8 cellular contexts compared by ENCODE assay signal in the genomic region with DNA sequence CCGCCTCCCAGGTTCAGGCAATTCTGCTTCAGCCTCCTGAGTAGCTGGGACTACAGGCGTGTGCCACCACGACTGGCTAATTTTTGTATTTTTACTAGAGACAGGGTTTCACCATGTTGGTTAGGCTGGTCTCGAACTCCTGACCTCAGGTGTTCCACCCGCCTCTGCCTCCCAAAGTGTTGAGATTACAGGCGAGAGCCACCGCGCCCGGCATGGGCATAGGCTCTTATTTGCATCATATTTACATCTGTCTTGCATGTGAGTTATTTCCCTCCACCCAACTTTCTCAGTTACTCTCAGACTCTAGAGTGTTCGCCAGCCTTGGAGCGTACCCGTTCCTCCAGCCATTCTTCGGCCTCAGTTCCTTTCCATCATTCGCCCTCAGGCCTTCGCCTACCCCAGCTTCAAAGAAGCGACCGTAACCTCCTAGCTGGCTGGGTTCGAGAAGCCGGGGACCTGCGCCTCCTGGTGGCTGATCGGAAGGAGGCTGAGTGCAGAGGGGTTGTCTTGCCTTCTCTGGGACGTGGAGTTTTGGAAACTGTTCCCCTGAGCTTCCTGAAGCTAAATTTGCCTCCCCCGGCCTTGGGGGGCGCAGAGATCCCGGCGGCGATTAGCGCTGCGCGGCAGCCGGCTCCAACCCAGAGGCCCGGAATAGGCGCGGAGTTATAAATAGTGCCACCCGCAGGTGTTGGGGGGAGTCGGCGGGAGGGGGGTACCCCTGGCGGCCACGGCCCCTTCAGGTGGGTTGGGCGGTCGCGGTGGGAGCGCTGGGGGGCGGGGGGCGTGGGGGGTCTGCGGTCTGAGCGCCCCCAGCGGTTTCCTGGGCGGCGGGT. TPM values are rescaled to one million over a fixed set of nuclear protein-coding genes. Genes with fewer than 3 reads are reported as not detected.
DNase-seq lines count a peak whose midpoint lies in the region; ATAC-seq and TF ChIP-seq lines count a peak whose summit lies in the region.

No MANE protein-coding gene starts in this region.

- no peak overlapping the region for H3K27ac ChIP-seq in DND-41 (ENCODE audit: low read length)

- H3K9ac ChIP-seq in DND-41 (ENCODE audit: low read depth, low read length): no peak overlapping the region

- POLR2A ChIA-PET in T-cell (lab: Charles Lee): no interaction called here

- H3K4me3 Mint-ChIP-seq in T-cell: peak overlapping the region; percentile 68 to 89 (median 86)

- no peaks in the 10 kb centered on the region for H3K79me2 ChIP-seq in DND-41 (ENCODE audit: insufficient read depth, low read length)

- H3K27me3 ChIP-seq in DND-41 (ENCODE audit: insufficient read depth, low read length, poor library complexity): peaks cover 55% of the 10 kb centered on the region

- H3K4me3 ChIP-seq in DND-41 (ENCODE audit: low read depth in 1 of 2, low read length in 2 of 2) (0 out of 4 replicates have a peak overlapping the region, but pooled peaks of 1 of the 2 experiments have one; percentile 15), skeletal muscle cell (ENCODE audit: low read depth, low read length) (peak overlapping the region; percentile 66)

- H3K27me3 Mint-ChIP-seq in T-cell: no peaks in the 10 kb centered on the region

- ATAC-seq in DND-41 (ENCODE audit: insufficient read depth, low read depth) (peak; percentile 84), T-cell (replicated peaks in 1 of 4) (peak in 1 of 4 experiments; percentile 3), GM19035 (IDR thresholded peaks at IDR 0.05; ENCODE audit: unreplicated experiment) (no peak)

- H3K36me3 Mint-ChIP-seq in T-cell: no peaks in the 10 kb centered on the region

- TF ChIP-seq CTCF in DND-41 (IDR thresholded peaks at IDR 0.05; ENCODE audit: borderline replicate concordance, extremely low read depth, low read length, poor library complexity, severe bottlenecking) (peak; percentile 96), LNCAP (IDR thresholded peaks at IDR 0.05) (peak; percentile 69)

- H2AFZ ChIP-seq in DND-41 (ENCODE audit: low read depth, low read length): no peak overlapping the region

- H3K4me1 Mint-ChIP-seq in T-cell: peaks cover 27 to 34% (median 33%) of the 10 kb centered on the region in 3 donors

- H3K36me3 ChIP-seq in DND-41 (ENCODE audit: insufficient read depth, low read length): no peaks in the 10 kb centered on the region

- peaks cover 67% of the 10 kb centered on the region for H4K20me1 ChIP-seq in DND-41 (ENCODE audit: insufficient read depth, low read length)

- DNase-seq in DND-41: peak; percentile 92
- peak in 26 of 34 experiments; percentile 32 to 68 (median 54) for DNase-seq in T-cell
- peak in 47 of 58 donors; percentile 5 to 77 (median 37) for DNase-seq in anterior cingulate cortex (lab: John Stamatoyannopoulos, UW)
- DNase-seq in hippocampal formation (lab: John Stamatoyannopoulos, UW): peak; percentile 28 to 55
- no peak for DNase-seq in skeletal muscle cell (ENCODE audit: low read depth)
- DNase-seq in HPDE6-E6E7 (ENCODE audit: extremely low spot score): no peak

- peaks cover 37% of the 10 kb centered on the region for H3K4me1 ChIP-seq in DND-41 (ENCODE audit: insufficient read depth, low read length)

- H3K9me3 ChIP-seq in DND-41 (ENCODE audit: insufficient read depth, low read length, severe bottlenecking): no peaks in the 10 kb centered on the region

- CTCF ChIA-PET in T-cell (lab: Charles Lee): interaction anchor here (0.6 to 2.1 kb wide), 14 partner anchors 9 to 956 kb away, joined by 3 to 29 read pairs (median 4); a partner anchor contains a TSS

- H3K9me3 Mint-ChIP-seq in T-cell: no peaks in the 10 kb centered on the region

- peak overlapping the region; percentile 88 to 91 for H3K27ac Mint-ChIP-seq in T-cell

- peak overlapping the region; percentile 51 for H3K4me2 ChIP-seq in DND-41 (ENCODE audit: insufficient read depth, low read length)

RNA-seq across cellular contexts. Expression of a gene that starts 3.6 kb away (rescaled TPM):
- total RNA-seq in T-cell: 10 to 100 TPM; 39.6 to 68.4 (median 51.7) TPM

RNA-seq across cellular contexts. Expression of a gene that starts 5.6 kb away (rescaled TPM):
- 1 to 10 TPM in 3 of 5 donors, not detected in 2; 1.3 to 3.0 (median 1.6) TPM for total RNA-seq in T-cell

RNA-seq across cellular contexts. Expression of a gene that starts 15.9 kb away (rescaled TPM):
- total RNA-seq in T-cell: 10 to 100 TPM; 32.8 to 64.3 (median 53.4) TPM

RNA-seq across cellular contexts. Expression of a gene that starts 24.6 kb away (rescaled TPM):
- 10 to 100 TPM in 4 of 5 donors, 1 to 10 TPM in 1; 7.9 to 11.8 (median 10.3) TPM for total RNA-seq in T-cell

RNA-seq across cellular contexts. Expression of a gene that starts 28.5 kb away (rescaled TPM):
- total RNA-seq in T-cell: 10 to 100 TPM; 61.3 to 88.2 (median 76.8) TPM

Comparison
In these comparisons a context has a peak if more than half of its experiments do, and no peak if none do; other contexts are left out.
1. DNase-seq: peak in DND-41 (single experiment), T-cell (26 of 34), anterior cingulate cortex (47 of 58) and hippocampal formation (2 of 2); none in skeletal muscle cell (single experiment) and HPDE6-E6E7 (single experiment).